ENCODE assay signal across 8 cellular contexts in the genomic region with DNA sequence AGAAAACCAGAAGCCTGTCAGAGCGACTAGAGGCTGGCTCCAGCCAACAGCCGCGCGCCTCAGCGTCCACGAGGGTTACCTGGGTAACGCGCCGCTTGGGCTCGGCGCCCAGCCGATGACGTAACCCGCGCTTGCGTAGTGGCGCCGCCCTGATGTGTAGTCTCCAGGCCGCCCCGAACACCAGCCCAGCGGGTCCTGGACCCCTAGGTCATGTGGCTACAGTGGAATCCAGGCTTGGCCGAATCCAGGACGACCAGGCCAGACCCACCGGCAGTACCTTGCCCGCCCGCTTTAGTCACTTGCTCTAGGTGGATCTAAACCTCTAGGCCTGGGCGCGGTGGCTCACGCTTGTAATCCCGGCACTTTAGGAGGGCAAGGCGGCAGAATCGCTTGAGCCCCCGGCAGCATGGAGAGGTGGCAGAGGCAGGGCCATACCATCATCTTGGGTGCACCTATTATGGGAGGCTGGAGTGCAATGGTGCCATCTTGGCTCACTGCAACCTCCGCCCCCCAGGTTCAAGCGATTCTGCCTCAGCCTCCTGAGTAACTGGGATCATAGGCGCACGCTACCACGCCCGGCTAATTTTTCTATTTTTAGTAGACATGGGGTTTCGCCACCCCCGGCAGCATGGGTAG. TPM values are rescaled to one million over a fixed set of nuclear protein-coding genes. Genes with fewer than 3 reads are reported as not detected.
DNase-seq lines count a peak whose midpoint lies in the region; ATAC-seq and TF ChIP-seq lines count a peak whose summit lies in the region.

No MANE protein-coding gene starts in this region.

- peak; percentile 82 for DNase-seq in Daoy (ENCODE audit: low read depth)
- DNase-seq in HPDE6-E6E7 (ENCODE audit: extremely low spot score) = peak; percentile 80
- peak in 3 of 5 donors; percentile 34 to 38 (median 35) for DNase-seq in T-helper 1 cell
- peak; percentile 85 for DNase-seq in astrocyte of the spinal cord (ENCODE audit: low read depth, low spot score)
- peak; percentile 75 for DNase-seq in hepatic stellate cell (ENCODE audit: low spot score)
- DNase-seq in retina = peak; percentile 96

- ATAC-seq in GM18505 (IDR thresholded peaks at IDR 0.05; ENCODE audit: unreplicated experiment) = no peak
- ATAC-seq in GM21717 (IDR thresholded peaks at IDR 0.05; ENCODE audit: unreplicated experiment) = no peak

- no peak for TF ChIP-seq POLR2A in GM18505 (IDR thresholded peaks at IDR 0.05; ENCODE audit: borderline replicate concordance, extremely low read depth, insufficient read depth, insufficient read length)

- H3K4me3 ChIP-seq in astrocyte of the spinal cord (ENCODE audit: low read depth, low read length) = peak overlapping the region; percentile 39

- TF ChIP-seq CTCF in astrocyte of the spinal cord (IDR thresholded peaks at IDR 0.05; ENCODE audit: low read depth, low read length) = no peak

- in situ Hi-C loops in astrocyte of the spinal cord (cut with HindIII; ENCODE audit: low sequenced_read_pairs) = no loop called here

RNA-seq across cellular contexts. Expression of gene ZNF606, which starts 7.2 kb away (rescaled TPM):
- total RNA-seq in Daoy (2014; rRNA removed; shearing (Covaris generic)) = 13.5 and 15.7 TPM in 2 replicates

RNA-seq across cellular contexts. Expression of gene ZSCAN1, which starts 24.0 kb away (rescaled TPM):
- not detected in 2 replicates for total RNA-seq in Daoy (2014; rRNA removed; shearing (Covaris generic))

RNA-seq across cellular contexts. Expression of gene C19orf18, which starts 35.5 kb away (rescaled TPM):
- total RNA-seq in Daoy (2014; rRNA removed; shearing (Covaris generic)) = 0.11 TPM in 1 of 2 replicates, not detected in the other

RNA-seq across cellular contexts. Expression of gene ZNF135, which starts 49.3 kb away (rescaled TPM):
- total RNA-seq in Daoy (2014; rRNA removed; shearing (Covaris generic)) = 0.40 and 0.86 TPM in 2 replicates

Comparison
In these comparisons a context has a peak if more than half of its experiments do, and no peak if none do; other contexts are left out.
1. DNase-seq: peak in every context shown above with its lines; median percentile 96 in retina; 85 in astrocyte of the spinal cord; 82 in Daoy; 80 in HPDE6-E6E7; 75 in hepatic stellate cell; 35 in T-helper 1 cell.